In the genomic region with DNA sequence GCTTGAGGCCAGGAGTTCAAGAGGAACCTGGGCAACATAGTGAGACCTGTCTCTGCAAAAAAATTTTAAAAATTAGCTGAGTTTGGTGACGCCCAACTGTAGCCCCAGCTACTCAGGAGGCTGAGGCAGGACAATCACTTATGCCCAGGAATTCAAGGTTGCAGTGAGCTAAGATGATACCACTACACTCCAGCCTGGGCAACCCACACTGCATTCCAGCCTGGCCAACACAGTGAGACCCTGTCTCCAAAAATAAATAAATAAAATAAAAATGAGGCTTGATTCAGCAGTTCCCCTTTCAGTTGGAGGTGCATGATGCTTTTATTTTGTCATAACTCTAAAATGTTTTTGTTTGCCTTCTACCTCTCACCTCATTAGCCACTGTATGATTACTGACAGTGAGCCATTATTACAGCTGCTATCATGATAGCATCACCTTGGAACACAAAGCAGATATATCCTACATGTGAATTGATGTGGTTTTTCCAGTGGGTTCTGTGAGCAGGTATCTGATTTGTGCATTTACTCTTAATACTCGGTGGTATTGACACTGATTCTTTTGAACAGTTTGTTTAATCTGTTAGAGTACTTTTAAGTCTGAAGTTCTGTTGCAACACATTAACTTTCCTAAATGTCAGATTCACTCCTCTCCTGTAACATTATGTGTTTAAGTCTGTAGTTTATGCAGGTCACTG, we compare ENCODE assay signal across 15 cellular contexts. TPM values are rescaled to one million over a fixed set of nuclear protein-coding genes. Genes with fewer than 3 reads are reported as not detected.
DNase-seq lines count a peak whose midpoint lies in the region; ATAC-seq and TF ChIP-seq lines count a peak whose summit lies in the region.
"Had no signal": no experiment of that assay in that cellular context is flagged by ENCODE, and none has a peak within 500 bp of the region (broad histone marks: within the 10 kb centered on the region; RNA-seq: fewer than 3 reads in every experiment).

No MANE protein-coding gene starts in this region.

- TF ChIP-seq CTCF in lung (IDR thresholded peaks at IDR 0.05; ENCODE audit: control extremely low read depth, extremely low read depth), result no peak
- no peak for TF ChIP-seq CTCF in glutamatergic neuron (IDR thresholded peaks at IDR 0.05; ENCODE audit: partially characterized antibody, unreplicated experiment)

- no peaks in the 10 kb centered on the region for H3K27me3 ChIP-seq in lung (ENCODE audit: control insufficient read depth, insufficient read depth)
- H3K27me3 ChIP-seq: BLaER1 treated with 17β-estradiol and CSF1 and Interleukin-3, amounts not matched to agents 10 nM and 100 nM had no signal

- no peak overlapping the region for H3K4me3 Mint-ChIP-seq in activated T-helper 1 cell treated with anti-CD3 and anti-CD28 coated beads, Interleukin-12 subunit alpha, Interleukin-12 subunit beta, Interleukin-2, Interleukin-4 antibody, amounts not matched to agents 30 ng/mL and 10 ng/mL and 1 ng/mL, durations not matched to agents 14 hours and 24 hours and 36 hours
- H3K4me3 Mint-ChIP-seq in glutamatergic neuron (ENCODE audit: unreplicated experiment), result no peak overlapping the region

- H3K27ac Mint-ChIP-seq in activated T-helper 1 cell treated with anti-CD3 and anti-CD28 coated beads, Interleukin-12 subunit alpha, Interleukin-12 subunit beta, Interleukin-2, Interleukin-4 antibody, amounts not matched to agents 30 ng/mL and 10 ng/mL and 1 ng/mL, durations not matched to agents 14 hours and 24 hours and 36 hours, result peak overlapping the region; percentile 21
- H3K27ac Mint-ChIP-seq in glutamatergic neuron (ENCODE audit: unreplicated experiment), result no peak overlapping the region

- intact Hi-C loops in activated T-helper 1 cell treated with anti-CD3 and anti-CD28 coated beads, Interleukin-12 subunit alpha, Interleukin-12 subunit beta, Interleukin-2, Interleukin-4 antibody, amounts not matched to agents 30 ng/mL and 10 ng/mL and 1 ng/mL, durations not matched to agents 14 hours and 24 hours and 36 hours (cut with micrococcal nuclease), result no loop called here

- peak; percentile 1 for DNase-seq in NCI-H345 (lab: John Stamatoyannopoulos, UW)
- DNase-seq in NCI-H345 treated with DMSO at 0.1 percent for 48 hours (lab: John Stamatoyannopoulos, UW; ENCODE audit: unreplicated experiment), result no peak
- peak; percentile 79 for DNase-seq in Jurkat, Clone E6-1 (ENCODE audit: low read depth, low spot score)
- no peak for DNase-seq in activated T-helper 1 cell treated with anti-CD3 and anti-CD28 coated beads, Interleukin-12 subunit alpha, Interleukin-12 subunit beta, Interleukin-2, Interleukin-4 antibody, amounts not matched to agents 30 ng/mL and 10 ng/mL and 1 ng/mL, durations not matched to agents 14 hours and 24 hours and 36 hours (ENCODE audit: low spot score)
- DNase-seq in lung (ENCODE audit: low spot score), result no peak
- no peak for DNase-seq in glutamatergic neuron
- no peak for DNase-seq in mucosa of gallbladder (ENCODE audit: low spot score)
- DNase-seq in HK-2 (ENCODE audit: unreplicated experiment), result no peak
- DNase-seq: 8988T, DMS153, NCI-H1436 treated with DMSO at 0.1 percent for 48 hours, NCI-H774, RPMI8226 had no signal

- H3K27me3 Mint-ChIP-seq in activated T-helper 1 cell treated with anti-CD3 and anti-CD28 coated beads, Interleukin-12 subunit alpha, Interleukin-12 subunit beta, Interleukin-2, Interleukin-4 antibody, amounts not matched to agents 30 ng/mL and 10 ng/mL and 1 ng/mL, durations not matched to agents 14 hours and 24 hours and 36 hours (ENCODE audit: insufficient read depth), result no peaks in the 10 kb centered on the region
- no peaks in the 10 kb centered on the region for H3K27me3 Mint-ChIP-seq in glutamatergic neuron (ENCODE audit: unreplicated experiment)

- no peaks in the 10 kb centered on the region for H3K9me3 Mint-ChIP-seq in activated T-helper 1 cell treated with anti-CD3 and anti-CD28 coated beads, Interleukin-12 subunit alpha, Interleukin-12 subunit beta, Interleukin-2, Interleukin-4 antibody, amounts not matched to agents 30 ng/mL and 10 ng/mL and 1 ng/mL, durations not matched to agents 14 hours and 24 hours and 36 hours
- no peaks in the 10 kb centered on the region for H3K9me3 Mint-ChIP-seq in glutamatergic neuron (ENCODE audit: unreplicated experiment)

- no peak overlapping the region for H3K4me3 ChIP-seq in Jurkat, Clone E6-1 (ENCODE audit: low read length)
- no peak overlapping the region for H3K4me3 ChIP-seq in lung
- H3K4me3 ChIP-seq: BLaER1 treated with 17β-estradiol and CSF1 and Interleukin-3, amounts not matched to agents 10 nM and 100 nM; HAP-1 had no signal

- no peak overlapping the region for H3K27ac ChIP-seq in lung (ENCODE audit: low read depth in 1 of 2, low read length in 1 of 2)

- peaks cover 0 to 4% of the 10 kb centered on the region in 2 donors for H3K36me3 ChIP-seq in lung (ENCODE audit: control insufficient read depth in 2 of 2, insufficient read depth in 2 of 2, low read length in 2 of 2)

- H3K4me1 Mint-ChIP-seq in activated T-helper 1 cell treated with anti-CD3 and anti-CD28 coated beads, Interleukin-12 subunit alpha, Interleukin-12 subunit beta, Interleukin-2, Interleukin-4 antibody, amounts not matched to agents 30 ng/mL and 10 ng/mL and 1 ng/mL, durations not matched to agents 14 hours and 24 hours and 36 hours (ENCODE audit: low read depth), result peaks cover 37% of the 10 kb centered on the region
- no peaks in the 10 kb centered on the region for H3K4me1 Mint-ChIP-seq in glutamatergic neuron (ENCODE audit: low read depth, unreplicated experiment)

- peaks cover 0 to 2% of the 10 kb centered on the region in 2 donors for H3K4me1 ChIP-seq in lung (ENCODE audit: control insufficient read depth in 2 of 2, insufficient read depth in 2 of 2, low read length in 2 of 2)

- peaks cover 63% of the 10 kb centered on the region for H3K36me3 Mint-ChIP-seq in activated T-helper 1 cell treated with anti-CD3 and anti-CD28 coated beads, Interleukin-12 subunit alpha, Interleukin-12 subunit beta, Interleukin-2, Interleukin-4 antibody, amounts not matched to agents 30 ng/mL and 10 ng/mL and 1 ng/mL, durations not matched to agents 14 hours and 24 hours and 36 hours (ENCODE audit: low read depth)
- H3K36me3 Mint-ChIP-seq in glutamatergic neuron (ENCODE audit: unreplicated experiment), result no peaks in the 10 kb centered on the region

- 69 to 88% methylated on average over 2 of the region's 2 CpGs for WGBS in lung, 2 donors

- peak; percentile 19 for ATAC-seq in lung (ENCODE audit: insufficient read depth, low FRiP score)

- no peaks in the 10 kb centered on the region for H3K9me3 ChIP-seq in lung (ENCODE audit: control insufficient read depth in 2 of 2, insufficient read depth in 1 of 2, low read length in 1 of 2)
- H3K9me3 ChIP-seq: HAP-1 had no signal

RNA-seq across cellular contexts. Expression of a gene that starts 49.1 kb away (rescaled TPM):
- polyA plus RNA-seq in Jurkat, Clone E6-1 (2012; ENCODE audit: insufficient read depth, insufficient read length), result 14.5 TPM
- total RNA-seq in activated T-helper 1 cell treated with anti-CD3 and anti-CD28 coated beads, Interleukin-12 subunit alpha, Interleukin-12 subunit beta, Interleukin-2, Interleukin-4 antibody, amounts not matched to agents 30 ng/mL and 10 ng/mL and 1 ng/mL, durations not matched to agents 14 hours and 24 hours and 36 hours, result 62.4 and 65.1 TPM in 2 replicates
- 10 to 100 TPM; 31.0 to 95.3 TPM for total RNA-seq in lung
- 10 to 100 TPM in 1 of 2 donors, 1 to 10 TPM in 1; 7.8 to 13.1 TPM for polyA plus RNA-seq in lung
- total RNA-seq in glutamatergic neuron (ENCODE audit: unreplicated experiment), result 1.1 TPM
- total RNA-seq in mucosa of gallbladder, result 50.6 TPM

Comparison
In these comparisons a context has a peak if more than half of its experiments do, and no peak if none do; other contexts are left out.
1. DNase-seq: peak in NCI-H345 (single experiment) and Jurkat, Clone E6-1 (single experiment); none in NCI-H345 treated with DMSO at 0.1 percent for 48 hours (single experiment), activated T-helper 1 cell treated with anti-CD3 and anti-CD28 coated beads, Interleukin-12 subunit alpha, Interleukin-12 subunit beta, Interleukin-2, Interleukin-4 antibody, amounts not matched to agents 30 ng/mL and 10 ng/mL and 1 ng/mL, durations not matched to agents 14 hours and 24 hours and 36 hours (single experiment), lung (single experiment), glutamatergic neuron (single experiment), mucosa of gallbladder (single experiment) and HK-2 (single experiment).
2. RNA of a gene that starts 49.1 kb away (total RNA-seq): 31.0 to 95.3 TPM in lung, 62.4 to 65.1 TPM in activated T-helper 1 cell treated with anti-CD3 and anti-CD28 coated beads, Interleukin-12 subunit alpha, Interleukin-12 subunit beta, Interleukin-2, Interleukin-4 antibody, amounts not matched to agents 30 ng/mL and 10 ng/mL and 1 ng/mL, durations not matched to agents 14 hours and 24 hours and 36 hours and 50.6 TPM in mucosa of gallbladder (single experiment); 1.1 TPM in glutamatergic neuron (single experiment); every median in the first group is over 10 times any median in the second.